In the genomic region with DNA sequence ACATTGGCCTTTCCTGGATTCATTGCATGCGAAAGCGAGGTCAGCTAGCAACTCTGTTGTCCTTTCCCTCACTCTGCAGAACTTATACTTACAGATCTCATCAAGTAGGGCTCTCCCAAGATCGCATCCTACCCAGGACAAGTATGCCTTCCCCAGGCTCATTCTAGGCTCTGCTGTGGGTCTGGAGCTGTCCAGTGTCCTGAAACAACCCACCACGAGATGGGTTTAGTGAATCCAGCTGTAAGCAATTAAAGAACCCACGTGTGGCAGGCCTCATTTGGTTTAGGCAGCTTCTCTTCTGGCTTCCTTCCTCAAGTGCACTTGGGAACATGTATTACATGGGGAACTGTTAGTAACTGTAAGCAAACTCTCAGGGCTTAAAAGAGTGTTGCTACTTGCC, we compare ENCODE assay signal across 21 cellular contexts.
DNase-seq lines count a peak whose midpoint lies in the region; ATAC-seq and TF ChIP-seq lines count a peak whose summit lies in the region.
"Had no signal": no experiment of that assay in that cellular context is flagged by ENCODE, and none has a peak within 500 bp of the region (broad histone marks: within the 10 kb centered on the region; RNA-seq: fewer than 3 reads in every experiment).

No MANE protein-coding gene starts in this region.

- no peaks in the 10 kb centered on the region for H3K79me2 ChIP-seq in mammary epithelial cell (ENCODE audit: insufficient read depth, low read length)

- no peak overlapping the region for H3K4me3 Mint-ChIP-seq in endodermal cell
- H3K4me3 Mint-ChIP-seq: activated T-cell treated with anti-CD3 and anti-CD28 coated beads, Interleukin-2, amount 50 U/mL, for 4 hours; immature natural killer cell; T-helper 1 cell treated with Interleukin-12 subunit alpha and Interleukin-12 subunit beta and Interleukin-4 antibody, amounts not matched to agents 30 μg/mL and 1 μg/mL, for 36 hours had no signal

- H3K4me1 ChIP-seq in mammary epithelial cell (ENCODE audit: insufficient read depth, low read length), result no peaks in the 10 kb centered on the region
- no peaks in the 10 kb centered on the region for H3K4me1 ChIP-seq in NT2/D1 (ENCODE audit: insufficient read depth, insufficient read length)
- no peaks in the 10 kb centered on the region for H3K4me1 ChIP-seq in endodermal cell (ENCODE audit: control insufficient read depth, insufficient read depth, low read length)
- H3K4me1 ChIP-seq in stomach, result no peaks in the 10 kb centered on the region
- H3K4me1 ChIP-seq in aorta (ENCODE audit: control insufficient read depth in 1 of 2, insufficient read depth in 2 of 2, low read length in 2 of 2), result no peaks in the 10 kb centered on the region
- H3K4me1 ChIP-seq: adrenal gland, gastroesophageal sphincter, Peyer's patch, tibial artery had no signal

- dilution Hi-C loops in mammary epithelial cell (cut with HindIII; ENCODE audit: low sequenced_read_pairs), result no loop called here

- peaks cover 2% of the 10 kb centered on the region for H3K4me1 Mint-ChIP-seq in endodermal cell
- H3K4me1 Mint-ChIP-seq: immature natural killer cell had no signal

- no peaks in the 10 kb centered on the region for H4K20me1 ChIP-seq in mammary epithelial cell (ENCODE audit: insufficient read depth, low read length)

- TF ChIP-seq POLR2A in stomach (IDR thresholded peaks at IDR 0.05), result no peak

- H3K27ac Mint-ChIP-seq in endodermal cell, result no peak overlapping the region
- H3K27ac Mint-ChIP-seq: immature natural killer cell; T-helper 1 cell treated with Interleukin-12 subunit alpha and Interleukin-12 subunit beta and Interleukin-4 antibody, amounts not matched to agents 30 μg/mL and 1 μg/mL, for 36 hours had no signal

- DNase-seq in T47D (ENCODE audit: low read depth in 1 of 2, low spot score in 1 of 2) (peak; percentile 48 to 56), mammary epithelial cell (no peak), NT2/D1 (ENCODE audit: low read depth, low spot score) (peak; percentile 30), endodermal cell (peak; percentile 89), stomach (no peak), COR-L47 (lab: John Stamatoyannopoulos, UW) (no peak), aorta (no peak), GM20000 (ENCODE audit: low spot score) (no peak)
- DNase-seq: activated CD4-positive, alpha-beta T cell treated with anti-CD3 and anti-CD28 coated beads for 4 hours; activated T-cell treated with anti-CD3 and anti-CD28 coated beads, Interleukin-2, amount 50 U/mL, for 4 hours; DMS153; immature natural killer cell; NCI-H187; NCI-H524; Peyer's patch; stimulated activated CD4-positive, alpha-beta T cell treated with anti-CD3 and anti-CD28 coated beads, Interleukin-4, amount 100 ng/mL, for 24 hours; tibial artery had no signal

- WGBS in mammary epithelial cell (ENCODE audit: low coverage, missing lambda C conversion rate), result 17% methylated on average over 5 of the region's 5 CpGs
- WGBS in endodermal cell (ENCODE audit: insufficient coverage in 1 of 2, insufficient read length in 1 of 2), 2 experiments, result 45 to 57% methylated on average over 4 to 5 of the region's 5 CpGs
- WGBS in stomach, 5 donors, result 27 to 39% (median 33%) methylated on average over 5 of the region's 5 CpGs
- 26 to 27% methylated on average over 5 of the region's 5 CpGs for WGBS in aorta, 2 donors

- no peak overlapping the region for H2AFZ ChIP-seq in mammary epithelial cell (ENCODE audit: low read depth, low read length)

- TF ChIP-seq EP300 in stomach (IDR thresholded peaks at IDR 0.05), result no peak

- H3K27ac ChIP-seq in mammary epithelial cell (ENCODE audit: insufficient read depth, low read depth, low read length) (no peak overlapping the region), endodermal cell (ENCODE audit: low read depth, low read length) (no peak overlapping the region), stomach (no peak overlapping the region), aorta (ENCODE audit: low read depth in 1 of 2, low read length in 2 of 2) (no peak overlapping the region)
- H3K27ac ChIP-seq: adrenal gland, gastroesophageal sphincter, neutrophil, Peyer's patch, tibial artery had no signal

- peaks cover 10% of the 10 kb centered on the region for H3K27me3 Mint-ChIP-seq in endodermal cell (ENCODE audit: insufficient read depth)

- H3K9ac ChIP-seq in mammary epithelial cell (ENCODE audit: insufficient read depth, low read length) (no peak overlapping the region), NT2/D1 (ENCODE audit: insufficient read length, low read depth) (no peak overlapping the region), endodermal cell (ENCODE audit: extremely low read depth, low read length, poor library complexity, severe bottlenecking) (no peak overlapping the region)

- H3K36me3 Mint-ChIP-seq in endodermal cell (ENCODE audit: low read depth), result no peaks in the 10 kb centered on the region
- H3K36me3 Mint-ChIP-seq: immature natural killer cell had no signal

- in situ Hi-C loops in T47D (cut with HindIII; ENCODE audit: low pct_unique_long_range_greater_than_20kb, low sequenced_read_pairs) (no loop called here), mammary epithelial cell (cut with MboI; ENCODE audit: low sequenced_read_pairs in 2 of 2) (no loop called here)

- H3K36me3 ChIP-seq in mammary epithelial cell (ENCODE audit: insufficient read depth, low read length) (no peaks in the 10 kb centered on the region), NT2/D1 (ENCODE audit: insufficient read depth, insufficient read length, low read length) (no peaks in the 10 kb centered on the region), endodermal cell (ENCODE audit: control insufficient read depth, insufficient read depth, low read length) (no peaks in the 10 kb centered on the region), stomach (no peaks in the 10 kb centered on the region), aorta (ENCODE audit: control insufficient read depth in 1 of 2, insufficient read depth in 2 of 2, low read length in 1 of 2) (no peaks in the 10 kb centered on the region)
- H3K36me3 ChIP-seq: adrenal gland, gastroesophageal sphincter, neutrophil, Peyer's patch, tibial artery had no signal

- intact Hi-C loops in mammary epithelial cell (cut with micrococcal nuclease) (no loop called here), stomach (cut with DNase I; ENCODE audit: low total_unique reads) (no loop called here), aorta (cut with DNase I) (no loop called here)

- H3K27me3 ChIP-seq in mammary epithelial cell (ENCODE audit: insufficient read depth, low read length) (no peaks in the 10 kb centered on the region), NT2/D1 (ENCODE audit: insufficient read depth, insufficient read length) (no peaks in the 10 kb centered on the region), endodermal cell (ENCODE audit: control insufficient read depth, insufficient read depth, low read length, poor library complexity, severe bottlenecking) (peaks cover 10% of the 10 kb centered on the region), stomach (peaks cover 0 to 10% (median 0%) of the 10 kb centered on the region in 3 donors), aorta (ENCODE audit: control insufficient read depth in 1 of 2, insufficient read depth in 2 of 2, low read length in 1 of 2) (no peaks in the 10 kb centered on the region)
- H3K27me3 ChIP-seq: adrenal gland, neutrophil, Peyer's patch, tibial artery had no signal

- TF ChIP-seq CTCF in mammary epithelial cell (conservative IDR thresholded peaks at IDR 0.05 in 1 of 2, IDR thresholded peaks at IDR 0.05 in 1 of 2; ENCODE audit: extremely low read depth in 1 of 2, insufficient read depth in 1 of 2, low read depth in 1 of 2, low read length in 2 of 2) (no peak), endodermal cell (conservative IDR thresholded peaks at IDR 0.05) (no peak), stomach (IDR thresholded peaks at IDR 0.05) (no peak), GM20000 (IDR thresholded peaks at IDR 0.05; ENCODE audit: extremely low read depth, missing control alignments) (no peak)

- H3K4me2 ChIP-seq in mammary epithelial cell (ENCODE audit: insufficient read depth, low read depth, low read length), result no peak overlapping the region

- CTCF ChIA-PET in mammary epithelial cell (lab: Charles Lee; ENCODE audit: low non-redundant PET), result no interaction called here

- H3K9me3 Mint-ChIP-seq in endodermal cell, result no peaks in the 10 kb centered on the region
- H3K9me3 Mint-ChIP-seq: T-helper 1 cell treated with Interleukin-12 subunit alpha and Interleukin-12 subunit beta and Interleukin-4 antibody, amounts not matched to agents 30 μg/mL and 1 μg/mL, for 36 hours had no signal

- H3K9me3 ChIP-seq in mammary epithelial cell (replicated peaks; ENCODE audit: insufficient read depth, low read length) (peaks cover 18% of the 10 kb centered on the region), NT2/D1 (ENCODE audit: insufficient read depth, low read length) (no peaks in the 10 kb centered on the region), endodermal cell (ENCODE audit: control insufficient read depth, low read length) (no peaks in the 10 kb centered on the region), stomach (no peaks in the 10 kb centered on the region), aorta (ENCODE audit: control insufficient read depth, low read length) (peaks cover 1% of the 10 kb centered on the region)
- H3K9me3 ChIP-seq: adrenal gland, gastroesophageal sphincter, neutrophil, Peyer's patch, tibial artery had no signal

- no TSS peak for BruUV-seq in mammary epithelial cell (replicated peaks; lab: Mats Ljungman, UMichigan)

- H3K4me3 ChIP-seq in mammary epithelial cell (replicated peaks in 1 of 3; ENCODE audit: insufficient read depth in 1 of 3, low read depth in 2 of 3, low read length in 3 of 3) (no peak overlapping the region), NT2/D1 (ENCODE audit: insufficient read length, low read depth) (no peak overlapping the region), endodermal cell (ENCODE audit: low read length) (no peak overlapping the region), stomach (no peak overlapping the region), aorta (ENCODE audit: low read length in 2 of 2) (no peak overlapping the region)
- H3K4me3 ChIP-seq: adrenal gland, gastroesophageal sphincter, Peyer's patch, tibial artery had no signal

- no peak for ATAC-seq in aorta (ENCODE audit: low FRiP score)
- ATAC-seq: activated T-cell treated with anti-CD3 and anti-CD28 coated beads, Interleukin-2, amount 50 U/mL, for 4 hours; gastroesophageal sphincter had no signal

Comparison
In these comparisons a context has a peak if more than half of its experiments do, and no peak if none do; other contexts are left out.
1. DNase-seq: peak in T47D (2 of 2), NT2/D1 (single experiment) and endodermal cell (single experiment); none in mammary epithelial cell (single experiment), stomach (single experiment), COR-L47 (single experiment), aorta (0 of 2) and GM20000 (single experiment).